ENCODE assay signal across 21 cellular contexts in genomic region chr9:135067091-135067710, GRCh38. TPM values are rescaled to one million over a fixed set of nuclear protein-coding genes. Genes with fewer than 3 reads are reported as not detected.
DNase-seq lines count a peak whose midpoint lies in the region; ATAC-seq and TF ChIP-seq lines count a peak whose summit lies in the region.
"Had no signal": no experiment of that assay in that cellular context is flagged by ENCODE, and none has a peak within 500 bp of the region (broad histone marks: within the 10 kb centered on the region; RNA-seq: fewer than 3 reads in every experiment).

No MANE protein-coding gene starts in this region.

- H3K36me3 ChIP-seq in mammary epithelial cell (ENCODE audit: insufficient read depth, low read length), result no peaks in the 10 kb centered on the region
- H3K36me3 ChIP-seq: BE2C had no signal

- H3K9me3 ChIP-seq in mammary epithelial cell (replicated peaks; ENCODE audit: insufficient read depth, low read length), result peaks cover 32% of the 10 kb centered on the region
- H3K9me3 ChIP-seq: BE2C had no signal

- peak; percentile 6 for DNase-seq in activated CD8-positive, alpha-beta memory T cell treated with anti-CD3 and anti-CD28 coated beads, Interleukin-2, amount 50 U/mL, for 4 hours
- DNase-seq in activated CD8-positive, alpha-beta memory T cell treated with anti-CD3 and anti-CD28 coated beads for 24 hours, result no peak
- DNase-seq in CD14-positive monocyte (ENCODE audit: low spot score) (peak; percentile 39), glutamatergic neuron (peak; percentile 8), osteocyte (ENCODE audit: extremely low spot score, unreplicated experiment) (peak; percentile 71), mammary epithelial cell (no peak)
- DNase-seq: BE2C; Calu3; CD4-positive, alpha-beta memory T cell; DMS79 treated with DMSO at 0.1 percent for 48 hours; MV-4-11; NCI-H1417; NCI-H1930; NCI-H2171; NCI-H446; NCI-H69 had no signal

- H3K4me3 Mint-ChIP-seq in CD14-positive monocyte, result no peak overlapping the region
- no peak overlapping the region for H3K4me3 Mint-ChIP-seq in glutamatergic neuron (ENCODE audit: unreplicated experiment)
- H3K4me3 Mint-ChIP-seq in osteocyte (ENCODE audit: unreplicated experiment), result no peak overlapping the region
- H3K4me3 Mint-ChIP-seq: CD4-positive, alpha-beta memory T cell had no signal

- no TSS peak for BruUV-seq in mammary epithelial cell (replicated peaks; lab: Mats Ljungman, UMichigan)

- dilution Hi-C loops in mammary epithelial cell (cut with HindIII; ENCODE audit: low sequenced_read_pairs), result no loop called here

- no peak overlapping the region for H3K4me3 ChIP-seq in mammary epithelial cell (replicated peaks in 1 of 3; ENCODE audit: insufficient read depth in 1 of 3, low read depth in 2 of 3, low read length in 3 of 3)
- H3K4me3 ChIP-seq: K562 had no signal

- intact Hi-C loops in CD14-positive monocyte (cut with micrococcal nuclease) (no loop called here), mammary epithelial cell (cut with micrococcal nuclease) (no loop called here)

- CTCF ChIA-PET in mammary epithelial cell (lab: Charles Lee; ENCODE audit: low non-redundant PET), result no interaction called here

- no peaks in the 10 kb centered on the region for H4K20me1 ChIP-seq in mammary epithelial cell (ENCODE audit: insufficient read depth, low read length)

- no peak for ATAC-seq in GM21423 (IDR thresholded peaks at IDR 0.05; ENCODE audit: unreplicated experiment)
- no peak for ATAC-seq in HG03045 (IDR thresholded peaks at IDR 0.05; ENCODE audit: unreplicated experiment)
- ATAC-seq: HCT116, K562 had no signal

- no peak overlapping the region for H3K9ac ChIP-seq in mammary epithelial cell (ENCODE audit: insufficient read depth, low read length)

- peaks cover 10 to 36% (median 24%) of the 10 kb centered on the region in 3 donors for H3K27me3 Mint-ChIP-seq in CD14-positive monocyte (ENCODE audit: low read depth in 3 of 3)
- peaks cover 3% of the 10 kb centered on the region for H3K27me3 Mint-ChIP-seq in glutamatergic neuron (ENCODE audit: unreplicated experiment)
- no peaks in the 10 kb centered on the region for H3K27me3 Mint-ChIP-seq in osteocyte (ENCODE audit: unreplicated experiment)

- no peaks in the 10 kb centered on the region for H3K36me3 Mint-ChIP-seq in CD14-positive monocyte
- peaks cover 31% of the 10 kb centered on the region for H3K36me3 Mint-ChIP-seq in glutamatergic neuron (ENCODE audit: unreplicated experiment)
- no peaks in the 10 kb centered on the region for H3K36me3 Mint-ChIP-seq in osteocyte (ENCODE audit: unreplicated experiment)

- no peak overlapping the region for H3K4me2 ChIP-seq in mammary epithelial cell (ENCODE audit: insufficient read depth, low read depth, low read length)

- H3K27ac Mint-ChIP-seq in CD14-positive monocyte, result no peak overlapping the region
- no peak overlapping the region for H3K27ac Mint-ChIP-seq in glutamatergic neuron (ENCODE audit: unreplicated experiment)
- H3K27ac Mint-ChIP-seq in osteocyte (ENCODE audit: unreplicated experiment), result no peak overlapping the region
- H3K27ac Mint-ChIP-seq: CD4-positive, alpha-beta memory T cell had no signal

- TF ChIP-seq CTCF in CD14-positive monocyte (IDR thresholded peaks at IDR 0.05), result no peak
- no peak for TF ChIP-seq CTCF in glutamatergic neuron (IDR thresholded peaks at IDR 0.05; ENCODE audit: partially characterized antibody, unreplicated experiment)
- TF ChIP-seq CTCF in osteocyte (IDR thresholded peaks at IDR 0.05), result no peak
- TF ChIP-seq CTCF in mammary epithelial cell (conservative IDR thresholded peaks at IDR 0.05 in 1 of 2, IDR thresholded peaks at IDR 0.05 in 1 of 2; ENCODE audit: extremely low read depth in 1 of 2, insufficient read depth in 1 of 2, low read depth in 1 of 2, low read length in 2 of 2), result no peak

- H3K9me3 Mint-ChIP-seq in CD14-positive monocyte (peaks cover 15 to 24% (median 18%) of the 10 kb centered on the region in 7 donors), glutamatergic neuron (ENCODE audit: unreplicated experiment) (peaks cover 23% of the 10 kb centered on the region), osteocyte (ENCODE audit: unreplicated experiment) (peaks cover 7% of the 10 kb centered on the region)

- in situ Hi-C loops in mammary epithelial cell (cut with MboI; ENCODE audit: low sequenced_read_pairs in 2 of 2), result no loop called here

- H3K27ac ChIP-seq in mammary epithelial cell (ENCODE audit: insufficient read depth, low read depth, low read length), result no peak overlapping the region
- H3K27ac ChIP-seq: 22Rv1 had no signal

- no peaks in the 10 kb centered on the region for H3K79me2 ChIP-seq in mammary epithelial cell (ENCODE audit: insufficient read depth, low read length)

- 100% methylated on average over 1 of the region's 20 CpGs for WGBS in mammary epithelial cell (ENCODE audit: low coverage, missing lambda C conversion rate)

- H3K4me1 Mint-ChIP-seq in CD14-positive monocyte (no peaks in the 10 kb centered on the region), glutamatergic neuron (ENCODE audit: low read depth, unreplicated experiment) (peaks cover 15% of the 10 kb centered on the region), osteocyte (ENCODE audit: unreplicated experiment) (no peaks in the 10 kb centered on the region)
- H3K4me1 Mint-ChIP-seq: CD4-positive, alpha-beta memory T cell had no signal

- H3K27me3 ChIP-seq in mammary epithelial cell (ENCODE audit: insufficient read depth, low read length), result no peaks in the 10 kb centered on the region
- H3K27me3 ChIP-seq: BE2C had no signal

- no peaks in the 10 kb centered on the region for H3K4me1 ChIP-seq in mammary epithelial cell (ENCODE audit: insufficient read depth, low read length)

- H2AFZ ChIP-seq in mammary epithelial cell (ENCODE audit: low read depth, low read length), result no peak overlapping the region

RNA-seq across cellular contexts. Expression of gene OLFM1, which starts 20.3 kb away (rescaled TPM):
- polyA plus RNA-seq in CD14-positive monocyte (1 to 10 TPM; 7.6 to 9.4 TPM), mammary epithelial cell (0.17 TPM)
- total RNA-seq in glutamatergic neuron (ENCODE audit: unreplicated experiment) (387 TPM), osteocyte (0.83 and 1.3 TPM in 2 replicates), mammary epithelial cell (under 1 TPM; 0.17 to 0.33 TPM)
- not detected for polyA minus RNA-seq in mammary epithelial cell
- total RNA-seq: CD4-positive, alpha-beta memory T cell; K562 had no signal
- polyA plus RNA-seq: CD4-positive, alpha-beta memory T cell; K562 had no signal

Comparison
In these comparisons a context has a peak if more than half of its experiments do, and no peak if none do; other contexts are left out.
1. DNase-seq: peak in activated CD8-positive, alpha-beta memory T cell treated with anti-CD3 and anti-CD28 coated beads, Interleukin-2, amount 50 U/mL, for 4 hours (single experiment), CD14-positive monocyte (single experiment), glutamatergic neuron (single experiment) and osteocyte (single experiment); none in activated CD8-positive, alpha-beta memory T cell treated with anti-CD3 and anti-CD28 coated beads for 24 hours (single experiment) and mammary epithelial cell (single experiment).
2. RNA of gene OLFM1, which starts 20.3 kb away (total RNA-seq): 387 TPM in glutamatergic neuron (single experiment); 0.83 to 1.3 TPM in osteocyte and 0.17 to 0.33 TPM in mammary epithelial cell; every median in the first group is over 100 times any median in the second.